ENCODE assay signal across 30 cellular contexts in the genomic region with DNA sequence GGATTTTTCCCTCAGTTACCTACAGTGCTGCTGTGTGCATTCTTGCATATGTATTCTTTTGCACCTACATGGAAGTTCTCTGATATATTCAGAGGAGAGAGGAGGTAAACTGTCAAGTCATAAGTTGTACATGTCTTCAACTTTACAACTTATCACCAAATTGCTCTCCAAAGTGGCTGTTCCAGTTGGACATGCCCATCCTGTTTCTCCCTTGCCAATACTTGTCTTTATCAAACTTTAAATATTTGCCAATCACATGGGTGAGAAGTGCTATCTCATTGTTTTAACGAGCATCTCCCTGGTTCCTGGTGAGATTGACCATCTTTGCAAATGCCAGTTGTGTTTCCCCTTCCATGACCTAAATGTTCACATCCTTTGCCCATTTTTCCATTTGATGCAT.
"Had no signal": no experiment of that assay in that cellular context is flagged by ENCODE, and none has a peak within 500 bp of the region (broad histone marks: within the 10 kb centered on the region; RNA-seq: fewer than 3 reads in every experiment).

No MANE protein-coding gene starts in this region.

- ATAC-seq: activated T-cell treated with anti-CD3 and anti-CD28 coated beads, Interleukin-2, amount 50 U/mL, for 4 hours; activated T-helper 17 cell treated with anti-CD3 and anti-CD28 coated beads, Interleukin-2, amount 50 U/mL, for 72 hours; body of pancreas; effector memory CD8-positive, alpha-beta T cell; foreskin keratinocyte; gastrocnemius medialis; heart left ventricle had no signal

- H3K27ac ChIP-seq: body of pancreas, coronary artery, dorsolateral prefrontal cortex, esophagus muscularis mucosa, foreskin keratinocyte, gastrocnemius medialis, heart left ventricle had no signal

- H3K9me3 ChIP-seq: body of pancreas, esophagus muscularis mucosa, gastrocnemius medialis, heart left ventricle had no signal

- H3K4me1 ChIP-seq: esophagus muscularis mucosa, foreskin keratinocyte, gastrocnemius medialis, heart left ventricle had no signal

- H3K4me3 ChIP-seq: body of pancreas, cardiac muscle cell, coronary artery, dorsolateral prefrontal cortex, esophagus muscularis mucosa, gastrocnemius medialis, heart left ventricle had no signal

- H3K27me3 ChIP-seq: body of pancreas, cardiac muscle cell, dorsolateral prefrontal cortex, foreskin keratinocyte, gastrocnemius medialis had no signal

- H3K36me3 ChIP-seq: esophagus muscularis mucosa, gastrocnemius medialis, heart left ventricle had no signal

- DNase-seq: activated CD4-positive, alpha-beta memory T cell treated with anti-CD3 and anti-CD28 coated beads, Interleukin-2, amount 10 ng/mL, durations not matched to agents 7 days and 5 days; activated CD4-positive, alpha-beta T cell treated with anti-CD3 and anti-CD28 coated beads for 1 hour; activated CD4-positive, alpha-beta T cell treated with anti-CD3 and anti-CD28 coated beads for 4 hours; activated CD4-positive, alpha-beta T cell treated with anti-CD3 and anti-CD28 coated beads, Interleukin-2, amount 10 ng/mL, durations not matched to agents 7 days and 5 days; activated CD4-positive, alpha-beta T cell treated with anti-CD3 and anti-CD28 coated beads, Interleukin-2, amount 50 U/mL, for 4 hours; activated CD4-positive, CD25-positive, alpha-beta regulatory T cell; activated effector memory CD4-positive, alpha-beta T cell treated with Interleukin-2 at 50 U/mL for 16 hours; activated gamma-delta T cell treated with Interleukin-2 at 50 U/mL for 16 hours; activated naive CD4-positive, alpha-beta T cell treated with anti-CD3 and anti-CD28 coated beads, Interleukin-2, amount 50 U/mL, for 16 hours; activated naive CD4-positive, alpha-beta T cell treated with Interleukin-2 at 50 U/mL for 16 hours; activated T-cell treated with anti-CD3 and anti-CD28 coated beads for 4 hours; activated T-cell treated with anti-CD3 and anti-CD28 coated beads, Interleukin-2, amount 50 U/mL, for 4 hours; amniotic stem cell; anterior cingulate cortex; body of pancreas; central memory CD4-positive, alpha-beta T cell; cerebellar nuclear complex; dorsolateral prefrontal cortex; effector CD4-positive, alpha-beta T cell; effector memory CD8-positive, alpha-beta T cell; erythroblast; foreskin keratinocyte; gastrocnemius medialis; glutamatergic neuron; heart left ventricle; T-helper 2 cell had no signal
